ENCODE assay signal across 13 cellular contexts in the genomic region with DNA sequence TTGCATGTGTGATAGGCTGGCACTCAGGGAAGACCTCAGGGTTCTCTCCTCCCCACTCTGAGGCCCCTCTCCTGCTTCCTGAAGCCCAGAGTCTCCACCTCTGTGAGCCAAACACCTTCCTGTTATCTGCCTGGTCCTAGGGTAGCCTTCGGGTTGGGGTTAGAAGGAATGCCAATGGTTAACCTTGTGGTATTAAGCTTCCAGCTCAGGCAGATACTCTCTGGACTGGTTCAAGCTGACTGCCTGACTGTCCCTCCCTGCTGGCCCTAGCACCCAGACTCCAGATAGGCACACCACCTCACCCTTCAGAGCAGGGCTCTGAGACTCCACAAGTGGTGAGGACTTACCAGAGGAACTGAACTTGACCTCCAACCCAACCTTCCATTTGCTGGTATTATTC. TPM values are rescaled to one million over a fixed set of nuclear protein-coding genes. Genes with fewer than 3 reads are reported as not detected.
"Had no signal": no experiment of that assay in that cellular context is flagged by ENCODE, and none has a peak within 500 bp of the region (broad histone marks: within the 10 kb centered on the region; RNA-seq: fewer than 3 reads in every experiment).

No MANE protein-coding gene starts in this region.

RNA-seq across cellular contexts. Expression of a gene that starts 7.0 kb away (rescaled TPM):
- total RNA-seq: left colon, temporal lobe, vagina had no signal

RNA-seq across cellular contexts. Expression of a gene that starts 36.8 kb away (rescaled TPM):
- total RNA-seq: esophagus muscularis mucosa, fibroblast of villous mesenchyme, gastroesophageal sphincter, kidney, left colon, left ventricle myocardium superior, lung, omental fat pad, psoas muscle, temporal lobe, vagina had no signal
- polyA plus RNA-seq: immature natural killer cell, lung, psoas muscle had no signal

RNA-seq across cellular contexts. Expression of a gene that starts 49.4 kb away (rescaled TPM):
- total RNA-seq: fibroblast of villous mesenchyme, left colon, omental fat pad, right lobe of liver, vagina had no signal
- polyA plus RNA-seq: immature natural killer cell, psoas muscle had no signal
